12 cellular contexts compared by ENCODE assay signal in genomic region chr11:104332110-104332509, GRCh38.
A peak's percentile ranks its signal among the peaks of the same experiment; 100 is the strongest.
DNase-seq lines count a peak whose midpoint lies in the region; ATAC-seq and TF ChIP-seq lines count a peak whose summit lies in the region.
"Had no signal": no experiment of that assay in that cellular context is flagged by ENCODE, and none has a peak within 500 bp of the region (broad histone marks: within the 10 kb centered on the region; RNA-seq: fewer than 3 reads in every experiment).

No MANE protein-coding gene starts in this region.

- H3K4me3 Mint-ChIP-seq in immature natural killer cell = no peak overlapping the region

- ATAC-seq in HG02642 (IDR thresholded peaks at IDR 0.05; ENCODE audit: poor library complexity, unreplicated experiment) (peak; percentile 65), GM18520 (IDR thresholded peaks at IDR 0.05; ENCODE audit: unreplicated experiment) (no peak), Right ventricle myocardium superior (ENCODE audit: poor library complexity) (no peak)
- ATAC-seq: left colon, right cardiac atrium had no signal

- no peaks in the 10 kb centered on the region for H3K27me3 ChIP-seq in WERI-Rb-1 (ENCODE audit: insufficient read depth, low read depth, severe bottlenecking)

- no peaks in the 10 kb centered on the region for H3K9me3 Mint-ChIP-seq in immature natural killer cell

- no peak for DNase-seq in GM12864 (ENCODE audit: low read depth)
- DNase-seq in WERI-Rb-1 = peak; percentile 43
- peak; percentile 5 to 36 for DNase-seq in lung microvascular endothelial cell (ENCODE audit: low read depth in 2 of 2)
- no peak for DNase-seq in immature natural killer cell
- DNase-seq in Right ventricle myocardium superior = no peak
- no peak for DNase-seq in EL
- DNase-seq: activated T-cell treated with anti-CD3 and anti-CD28 coated beads, Interleukin-2, amount 50 U/mL, for 48 hours had no signal

- intact Hi-C loops in Right ventricle myocardium superior (cut with DNase I) = no loop called here

- no peaks in the 10 kb centered on the region for H3K36me3 ChIP-seq in WERI-Rb-1

- peaks cover 0 to 8% (median 2%) of the 10 kb centered on the region in 3 donors for H3K27me3 Mint-ChIP-seq in immature natural killer cell (ENCODE audit: low read depth in 3 of 3)

- H3K27ac ChIP-seq in WERI-Rb-1 = no peak overlapping the region
- H3K27ac ChIP-seq: RWPE1 had no signal

- no peaks in the 10 kb centered on the region for H3K36me3 Mint-ChIP-seq in immature natural killer cell

- H3K4me1 Mint-ChIP-seq in immature natural killer cell = no peaks in the 10 kb centered on the region

- no peaks in the 10 kb centered on the region for H3K9me3 ChIP-seq in WERI-Rb-1 (ENCODE audit: severe bottlenecking)

- no peak overlapping the region for H3K4me3 ChIP-seq in GM12864 (ENCODE audit: low read depth, low read length)
- H3K4me3 ChIP-seq in WERI-Rb-1 (ENCODE audit: low read depth, low read length) = no peak overlapping the region

- TF ChIP-seq CTCF in GM12864 (IDR thresholded peaks at IDR 0.05; ENCODE audit: low read depth, low read length, missing control alignments) = peak; percentile 68
- peak; percentile 72 for TF ChIP-seq CTCF in WERI-Rb-1 (IDR thresholded peaks at IDR 0.05; ENCODE audit: low read depth, low read length)

- no peak overlapping the region for H3K27ac Mint-ChIP-seq in immature natural killer cell

Comparison
In these comparisons a context has a peak if more than half of its experiments do, and no peak if none do; other contexts are left out.
1. DNase-seq: peak in WERI-Rb-1 (single experiment) and lung microvascular endothelial cell (2 of 2); none in GM12864 (single experiment), immature natural killer cell (0 of 3), Right ventricle myocardium superior (single experiment) and EL (single experiment).